15 cellular contexts compared by ENCODE assay signal in the genomic region with DNA sequence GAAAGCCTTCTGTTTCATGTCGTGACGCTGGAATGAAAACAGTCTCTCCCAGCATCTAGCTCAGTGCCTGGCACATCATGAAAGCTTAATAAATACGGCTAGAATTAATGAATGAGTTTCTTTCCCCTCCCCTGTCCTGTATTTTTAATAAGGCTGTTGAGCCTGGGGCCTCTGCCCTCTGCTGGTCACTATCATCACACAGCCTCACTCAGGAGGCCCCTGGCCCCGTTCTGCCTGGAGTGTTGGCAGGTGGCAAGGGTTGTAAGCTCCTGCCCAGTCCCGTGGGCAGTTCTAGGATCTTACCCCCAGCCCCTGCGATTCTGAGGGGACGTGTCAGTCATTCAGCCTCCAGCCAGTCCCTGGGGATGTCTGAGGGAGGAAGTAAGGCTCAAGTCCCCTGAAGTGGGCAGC. TPM values are rescaled to one million over a fixed set of nuclear protein-coding genes. Genes with fewer than 3 reads are reported as not detected.
DNase-seq lines count a peak whose midpoint lies in the region; ATAC-seq, FAIRE-seq and TF ChIP-seq lines count a peak whose summit lies in the region.
"Had no signal": no experiment of that assay in that cellular context is flagged by ENCODE, and none has a peak within 500 bp of the region (broad histone marks: within the 10 kb centered on the region; RNA-seq: fewer than 3 reads in every experiment).

No MANE protein-coding gene starts in this region.

- FAIRE-seq in pancreas (lab: Jason Lieb, UNC): no peak
- FAIRE-seq: GM12892 had no signal

- TF ChIP-seq POLR2A in NB4 (IDR thresholded peaks at IDR 0.05; ENCODE audit: extremely low read depth, insufficient read length): no peak

- no peaks in the 10 kb centered on the region for H3K27me3 ChIP-seq in dorsolateral prefrontal cortex
- H3K27me3 ChIP-seq in pancreas: no peaks in the 10 kb centered on the region

- DNase-seq in C1 segment of cervical spinal cord (lab: John Stamatoyannopoulos, UW) (peak in 8 of 14 donors; percentile 28 to 72 (median 52)), NB4 (ENCODE audit: low read depth) (peak; percentile 62), dorsolateral prefrontal cortex (peak in 3 of 10 donors; percentile 52 to 71 (median 61)), mesenteric fat pad (ENCODE audit: low spot score) (peak; percentile 78), ureter (ENCODE audit: low spot score) (no peak), pancreas (no peak)
- DNase-seq in stimulated activated naive CD4-positive, alpha-beta T cell (lab: John Stamatoyannopoulos, UW): no peak
- DNase-seq: activated T-cell treated with anti-CD3 and anti-CD28 coated beads for 4 hours; effector memory CD8-positive, alpha-beta T cell; mesendoderm; RPMI8226 had no signal

- H3K9me3 ChIP-seq in pancreas: no peaks in the 10 kb centered on the region

- ATAC-seq in HG02642 (IDR thresholded peaks at IDR 0.05; ENCODE audit: poor library complexity, unreplicated experiment): no peak
- ATAC-seq in pancreas: no peak
- ATAC-seq: effector memory CD8-positive, alpha-beta T cell; stimulated activated memory B cell treated with anti-CD40 and anti-IgM and Interleukin-4, amounts not matched to agents 10 μg/mL and 1 μg/mL and 100 μg/mL, for 72 hours had no signal

- TF ChIP-seq CTCF in NB4 (IDR thresholded peaks at IDR 0.05; ENCODE audit: low read depth, low read length) (peak; percentile 32), dorsolateral prefrontal cortex (IDR thresholded peaks at IDR 0.05 in 54 of 56, conservative IDR thresholded peaks at IDR 0.05 in 2 of 56; ENCODE audit: low read depth in 1 of 56, partially characterized antibody in 56 of 56) (peak; percentile 6 to 82 (median 62)), pancreas (IDR thresholded peaks at IDR 0.05) (no peak)

- H3K36me3 ChIP-seq in pancreas: no peaks in the 10 kb centered on the region

- 44 to 58% methylated on average over 7 of the region's 7 CpGs for WGBS in pancreas, 2 donors

- H3K27ac ChIP-seq in dorsolateral prefrontal cortex: peak overlapping the region; percentile 70 to 96 (median 92)
- no peak overlapping the region for H3K27ac ChIP-seq in pancreas
- H3K27ac ChIP-seq: parathyroid adenoma had no signal

- intact Hi-C loops in dorsolateral prefrontal cortex (cut with DNase I): loop anchor here (1.0 to 5.0 kb wide), 5 partner anchors 17 to 105 kb away; a partner anchor contains a TSS
- intact Hi-C loops in pancreas (cut with DNase I): no loop called here

- H3K4me1 ChIP-seq in pancreas: no peaks in the 10 kb centered on the region
- H3K4me1 ChIP-seq: parathyroid adenoma had no signal

- H3K4me3 ChIP-seq in NB4 (ENCODE audit: low read depth, low read length) (no peak overlapping the region), dorsolateral prefrontal cortex (peak overlapping the region in 27 of 59 donors; percentile 1 to 46 (median 25)), pancreas (no peak overlapping the region)

RNA-seq across cellular contexts. Expression of a gene that starts 41.4 kb away (rescaled TPM):
- total RNA-seq in dorsolateral prefrontal cortex (100 to 1,000 TPM in 74 of 120 experiments, 10 to 100 TPM in 46; 79.3 to 168 (median 106) TPM), mesenteric fat pad (1.8 TPM), ureter (0.60 TPM), pancreas (under 1 TPM in 3 of 6 donors, not detected in 3; 0.14 to 0.35 (median 0.25) TPM)
- 1 to 10 TPM; 1.2 to 1.5 TPM for polyA plus RNA-seq in pancreas

Comparison
In these comparisons a context has a peak if more than half of its experiments do, and no peak if none do; other contexts are left out.
1. DNase-seq: peak in C1 segment of cervical spinal cord (8 of 14), NB4 (single experiment) and mesenteric fat pad (single experiment); none in ureter (single experiment), pancreas (0 of 6) and stimulated activated naive CD4-positive, alpha-beta T cell (0 of 6).
2. CTCF ChIP-seq: peak in NB4 (single experiment) and dorsolateral prefrontal cortex (56 of 56); none in pancreas (0 of 4).
3. H3K27ac ChIP-seq: peak in dorsolateral prefrontal cortex (59 of 59); none in pancreas (0 of 4).
4. RNA of a gene that starts 41.4 kb away (total RNA-seq): 79.3 to 168 TPM in dorsolateral prefrontal cortex; 1.8 TPM in mesenteric fat pad (single experiment), 0.60 TPM in ureter (single experiment) and 0.14 to 0.35 TPM in pancreas; every median in the first group is over 10 times any median in the second.
5. intact Hi-C loops: an anchor here in dorsolateral prefrontal cortex (1.0 to 5.0 kb wide); none called in pancreas.